In the genomic region with DNA sequence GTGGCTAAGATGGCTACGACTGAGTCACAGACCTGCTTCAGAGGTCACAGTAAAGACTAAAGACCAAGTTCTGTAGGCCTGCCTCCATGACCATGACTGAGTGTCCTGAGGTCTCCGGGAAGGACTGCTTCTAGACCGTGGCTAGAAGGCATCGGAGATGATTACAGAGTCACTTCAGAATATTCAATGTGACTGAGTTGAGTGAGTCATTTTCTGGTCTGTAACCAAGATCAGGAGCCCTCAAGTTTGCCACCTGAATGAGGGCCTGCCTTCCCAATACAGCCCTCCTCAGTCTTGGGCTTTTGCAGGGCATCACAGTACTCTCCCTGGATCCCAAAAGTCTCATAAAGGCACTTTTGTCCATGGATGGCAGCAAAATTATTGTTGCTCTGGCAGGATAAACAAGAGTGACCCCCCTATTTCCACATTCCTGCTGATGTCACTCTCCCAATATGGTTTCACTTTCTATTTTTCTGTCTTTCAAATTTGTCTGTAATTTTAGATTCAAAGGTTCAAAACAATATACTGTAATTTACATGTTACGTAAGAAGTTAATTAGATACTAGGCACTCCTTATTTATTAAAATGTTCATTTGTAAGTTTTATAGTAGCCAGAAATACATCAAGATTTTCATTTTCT, we compare ENCODE assay signal across 25 cellular contexts. TPM values are rescaled to one million over a fixed set of nuclear protein-coding genes. Genes with fewer than 3 reads are reported as not detected.
A peak's percentile ranks its signal among the peaks of the same experiment; 100 is the strongest.
DNase-seq lines count a peak whose midpoint lies in the region; ATAC-seq, FAIRE-seq and TF ChIP-seq lines count a peak whose summit lies in the region.
"Had no signal": no experiment of that assay in that cellular context is flagged by ENCODE, and none has a peak within 500 bp of the region (broad histone marks: within the 10 kb centered on the region; RNA-seq: fewer than 3 reads in every experiment).

No MANE protein-coding gene starts in this region.

- TF ChIP-seq EP300 in esophagus muscularis mucosa (IDR thresholded peaks at IDR 0.05) (no peak), transverse colon (IDR thresholded peaks at IDR 0.05; ENCODE audit: low read depth) (no peak)

- H3K27me3 Mint-ChIP-seq in activated naive CD4-positive, alpha-beta T cell treated with anti-CD3 and anti-CD28 coated beads, Interleukin-2, amount 10 ng/mL, durations not matched to agents 7 days and 5 days = no peaks in the 10 kb centered on the region
- H3K27me3 Mint-ChIP-seq: CD4-positive, alpha-beta T cell; stimulated activated naive CD8-positive, alpha-beta T cell treated with anti-CD3 and anti-CD28 coated beads, Interleukin-15, Interleukin-2, amounts not matched to agents 100 ng/mL and 50 ng/mL, for 24 hours; T-cell had no signal

- in situ Hi-C loops in transverse colon (cut with MboI; ENCODE audit: low pct_ligation_motif_present in 1 of 4, low pct_unique_long_range_greater_than_20kb in 1 of 4, low sequenced_read_pairs in 3 of 4) = no loop called here

- no peak overlapping the region for H3K27ac ChIP-seq in esophagus muscularis mucosa (replicated peaks in 1 of 4)
- no peak overlapping the region for H3K27ac ChIP-seq in small intestine (ENCODE audit: low read depth in 1 of 2, low read length in 1 of 2)
- H3K27ac ChIP-seq in transverse colon = no peak overlapping the region
- H3K27ac ChIP-seq: prostate gland, skin epidermis, tibial artery had no signal

- peak; percentile 13 to 62 for ATAC-seq in activated naive CD4-positive, alpha-beta T cell treated with anti-CD3 and anti-CD28 coated beads, Interleukin-2, amount 50 U/mL, for 72 hours
- no peak for ATAC-seq in HG03439 (IDR thresholded peaks at IDR 0.05; ENCODE audit: unreplicated experiment)
- ATAC-seq: left colon, T-cell had no signal

- H3K4me3 Mint-ChIP-seq in activated naive CD4-positive, alpha-beta T cell treated with anti-CD3 and anti-CD28 coated beads, Interleukin-2, amount 10 ng/mL, durations not matched to agents 7 days and 5 days = no peak overlapping the region
- H3K4me3 Mint-ChIP-seq: CD4-positive, alpha-beta T cell; stimulated activated naive CD8-positive, alpha-beta T cell treated with anti-CD3 and anti-CD28 coated beads, Interleukin-15, Interleukin-2, amounts not matched to agents 100 ng/mL and 50 ng/mL, for 24 hours; T-cell had no signal

- H3K36me3 ChIP-seq in esophagus muscularis mucosa (no peaks in the 10 kb centered on the region), small intestine (ENCODE audit: control insufficient read depth in 2 of 2, insufficient read depth in 2 of 2, low read length in 2 of 2) (no peaks in the 10 kb centered on the region), transverse colon (no peaks in the 10 kb centered on the region)
- H3K36me3 ChIP-seq: prostate gland, tibial artery had no signal

- H3K4me3 ChIP-seq in esophagus muscularis mucosa (no peak overlapping the region), small intestine (ENCODE audit: low read depth in 1 of 2, low read length in 2 of 2) (no peak overlapping the region), transverse colon (no peak overlapping the region)
- H3K4me3 ChIP-seq: prostate gland, skin epidermis, tibial artery had no signal

- H3K27me3 ChIP-seq in esophagus muscularis mucosa (no peaks in the 10 kb centered on the region), small intestine (ENCODE audit: control insufficient read depth in 2 of 2, insufficient read depth in 2 of 2, low read length in 2 of 2) (no peaks in the 10 kb centered on the region), transverse colon (no peaks in the 10 kb centered on the region)
- H3K27me3 ChIP-seq: tibial artery had no signal

- CTCF ChIA-PET in activated naive CD4-positive, alpha-beta T cell treated with anti-CD3 and anti-CD28 coated beads, Interleukin-2, amount 10 ng/mL, durations not matched to agents 7 days and 5 days (lab: Charles Lee) = interaction anchor here (1.0 kb wide), 1 partner anchor 18 kb away, joined by 3 read pairs; no protein-coding TSS in a partner anchor

- no peak overlapping the region for H3K27ac Mint-ChIP-seq in activated naive CD4-positive, alpha-beta T cell treated with anti-CD3 and anti-CD28 coated beads, Interleukin-2, amount 50 U/mL, for 72 hours
- no peak overlapping the region for H3K27ac Mint-ChIP-seq in activated naive CD4-positive, alpha-beta T cell treated with anti-CD3 and anti-CD28 coated beads, Interleukin-2, amount 10 ng/mL, durations not matched to agents 7 days and 5 days
- H3K27ac Mint-ChIP-seq: CD4-positive, alpha-beta T cell; stimulated activated naive CD8-positive, alpha-beta T cell treated with anti-CD3 and anti-CD28 coated beads, Interleukin-15, Interleukin-2, amounts not matched to agents 100 ng/mL and 50 ng/mL, for 24 hours had no signal

- H3K4me1 Mint-ChIP-seq in activated naive CD4-positive, alpha-beta T cell treated with anti-CD3 and anti-CD28 coated beads, Interleukin-2, amount 10 ng/mL, durations not matched to agents 7 days and 5 days = peaks cover 3% of the 10 kb centered on the region

- H3K9me3 Mint-ChIP-seq in activated naive CD4-positive, alpha-beta T cell treated with anti-CD3 and anti-CD28 coated beads, Interleukin-2, amount 50 U/mL, for 72 hours = no peaks in the 10 kb centered on the region
- no peaks in the 10 kb centered on the region for H3K9me3 Mint-ChIP-seq in activated naive CD4-positive, alpha-beta T cell treated with anti-CD3 and anti-CD28 coated beads, Interleukin-2, amount 10 ng/mL, durations not matched to agents 7 days and 5 days
- H3K9me3 Mint-ChIP-seq: CD4-positive, alpha-beta T cell; stimulated activated naive CD8-positive, alpha-beta T cell treated with anti-CD3 and anti-CD28 coated beads, Interleukin-15, Interleukin-2, amounts not matched to agents 100 ng/mL and 50 ng/mL, for 24 hours; T-cell had no signal

- FAIRE-seq in RCC 7860 (lab: Jason Lieb, UNC) (no peak), small intestine (lab: Jason Lieb, UNC) (peak; percentile 33)
- FAIRE-seq: H1 had no signal

- H3K9me3 ChIP-seq in esophagus muscularis mucosa (no peaks in the 10 kb centered on the region), small intestine (ENCODE audit: control insufficient read depth, low read depth) (no peaks in the 10 kb centered on the region), transverse colon (no peaks in the 10 kb centered on the region)
- H3K9me3 ChIP-seq: prostate gland, tibial artery had no signal

- TF ChIP-seq POLR2A in esophagus muscularis mucosa (IDR thresholded peaks at IDR 0.05; ENCODE audit: low read depth) (no peak), transverse colon (IDR thresholded peaks at IDR 0.05) (no peak)

- intact Hi-C loops in esophagus muscularis mucosa (cut with DNase I) (no loop called here), transverse colon (cut with DNase I; ENCODE audit: low total_unique reads) (no loop called here)

- H3K4me1 ChIP-seq in esophagus muscularis mucosa (no peaks in the 10 kb centered on the region), small intestine (ENCODE audit: control insufficient read depth in 2 of 2, insufficient read depth in 1 of 2, low read depth in 1 of 2, low read length in 1 of 2) (no peaks in the 10 kb centered on the region), transverse colon (no peaks in the 10 kb centered on the region)
- H3K4me1 ChIP-seq: prostate gland, tibial artery had no signal

- H3K36me3 Mint-ChIP-seq in activated naive CD4-positive, alpha-beta T cell treated with anti-CD3 and anti-CD28 coated beads, Interleukin-2, amount 50 U/mL, for 72 hours = no peaks in the 10 kb centered on the region
- no peaks in the 10 kb centered on the region for H3K36me3 Mint-ChIP-seq in activated naive CD4-positive, alpha-beta T cell treated with anti-CD3 and anti-CD28 coated beads, Interleukin-2, amount 10 ng/mL, durations not matched to agents 7 days and 5 days
- H3K36me3 Mint-ChIP-seq: T-cell had no signal

- DNase-seq in activated naive CD4-positive, alpha-beta T cell treated with anti-CD3 and anti-CD28 coated beads, Interleukin-2, amount 50 U/mL, for 72 hours (ENCODE audit: low spot score in 2 of 2) = no peak
- no peak for DNase-seq in activated naive CD4-positive, alpha-beta T cell treated with anti-CD3 and anti-CD28 coated beads, Interleukin-2, amount 10 ng/mL, durations not matched to agents 7 days and 5 days
- DNase-seq in RCC 7860 (ENCODE audit: low spot score) (peak; percentile 61), esophagus muscularis mucosa (ENCODE audit: extremely low spot score) (peak; percentile 29), small intestine (no peak), transverse colon (no peak), NCI-H1436 treated with DMSO at 0.1 percent for 48 hours (lab: John Stamatoyannopoulos, UW) (no peak)
- DNase-seq: activated CD4-positive, alpha-beta T cell treated with anti-CD3 and anti-CD28 coated beads, Interleukin-2, amount 50 U/mL, for 48 hours; activated gamma-delta T cell; CD4-positive, alpha-beta T cell; central memory CD4-positive, alpha-beta T cell; DMS153; left colon; NCI-H146; NCI-H2171 treated with DMSO at 0.1 percent for 48 hours; NCI-H69; SHP77; stimulated activated CD4-positive, alpha-beta T cell treated with anti-CD3 and anti-CD28 coated beads, Interleukin-2, amount 100 ng/mL, for 48 hours; T-cell; tibial artery had no signal

- WGBS in esophagus muscularis mucosa = 97% methylated on average over 3 of the region's 5 CpGs
- 91 to 96% (median 92%) methylated on average over 5 of the region's 5 CpGs for WGBS in small intestine, 3 donors
- WGBS in transverse colon (ENCODE audit: low coverage in 1 of 2), 2 donors = 90 to 100% methylated on average over 1 to 5 of the region's 5 CpGs

- TF ChIP-seq CTCF in esophagus muscularis mucosa (IDR thresholded peaks at IDR 0.05) = no peak
- no peak for TF ChIP-seq CTCF in transverse colon (IDR thresholded peaks at IDR 0.05)

RNA-seq across cellular contexts. Expression of gene ZNF92, which starts 47.7 kb away (rescaled TPM):
- total RNA-seq in activated naive CD4-positive, alpha-beta T cell treated with anti-CD3 and anti-CD28 coated beads, Interleukin-2, amount 50 U/mL, for 72 hours = 10 to 100 TPM; 13.5 to 14.9 TPM
- total RNA-seq in esophagus muscularis mucosa (1 to 10 TPM; 3.2 to 5.1 (median 3.7) TPM), transverse colon (10 to 100 TPM in 2 of 4 donors, 1 to 10 TPM in 2; 4.8 to 19.5 (median 8.3) TPM)
- 1 to 10 TPM; 2.7 to 4.8 (median 2.7) TPM for polyA plus RNA-seq in small intestine

Comparison
In these comparisons a context has a peak if more than half of its experiments do, and no peak if none do; other contexts are left out.
1. DNase-seq: peak in RCC 7860 (single experiment) and esophagus muscularis mucosa (single experiment); none in activated naive CD4-positive, alpha-beta T cell treated with anti-CD3 and anti-CD28 coated beads, Interleukin-2, amount 50 U/mL, for 72 hours (0 of 2), activated naive CD4-positive, alpha-beta T cell treated with anti-CD3 and anti-CD28 coated beads, Interleukin-2, amount 10 ng/mL, durations not matched to agents 7 days and 5 days (single experiment), small intestine (single experiment), transverse colon (single experiment) and NCI-H1436 treated with DMSO at 0.1 percent for 48 hours (single experiment).